33 cellular contexts compared by ENCODE assay signal in the genomic region with DNA sequence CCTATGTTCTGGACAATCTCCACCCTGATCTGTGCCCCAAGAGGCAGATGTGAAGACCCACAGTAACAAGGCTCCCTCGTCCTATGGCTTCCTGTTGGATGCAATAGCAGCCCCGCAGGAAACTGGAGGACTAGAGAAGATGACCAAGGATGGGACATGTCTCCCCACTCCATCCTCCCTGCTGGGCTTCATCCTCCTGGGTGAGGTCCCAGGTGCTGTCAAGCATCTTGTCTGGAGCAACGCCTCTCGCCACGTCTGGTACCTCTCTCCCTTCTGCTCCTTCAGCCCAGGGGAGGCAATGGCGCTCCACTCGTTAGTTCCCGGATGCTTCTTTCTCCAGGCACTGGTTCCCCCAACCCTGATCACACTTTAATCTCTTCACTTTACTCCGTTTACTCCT.
"Had no signal": no experiment of that assay in that cellular context is flagged by ENCODE, and none has a peak within 500 bp of the region (broad histone marks: within the 10 kb centered on the region; RNA-seq: fewer than 3 reads in every experiment).

No MANE protein-coding gene starts in this region.

- H3K36me3 ChIP-seq: ascending aorta, breast epithelium, cardiac muscle cell, colonic mucosa, WERI-Rb-1 had no signal

- H3K4me3 Mint-ChIP-seq: activated CD4-positive, alpha-beta memory T cell treated with anti-CD3 and anti-CD28 coated beads, Interleukin-2, amount 10 ng/mL, durations not matched to agents 7 days and 5 days; activated CD4-positive, alpha-beta T cell treated with anti-CD3 and anti-CD28 coated beads for 36 hours; activated CD4-positive, alpha-beta T cell treated with anti-CD3 and anti-CD28 coated beads, Interleukin-2, amount 10 ng/mL, durations not matched to agents 24 days and 14 days; activated naive CD4-positive, alpha-beta T cell treated with anti-CD3 and anti-CD28 coated beads, Interleukin-2, amount 10 ng/mL, durations not matched to agents 7 days and 5 days; activated naive CD8-positive, alpha-beta T cell treated with anti-CD3 and anti-CD28 coated beads, Interleukin-2, amount 10 ng/mL, durations not matched to agents 7 days and 5 days; activated T-cell treated with anti-CD3 and anti-CD28 coated beads, Interleukin-2, amount 50 U/mL, for 24 hours; activated T-cell treated with anti-CD3 and anti-CD28 coated beads, Interleukin-2, amount 50 U/mL, for 72 hours; brain; endodermal cell; T-helper 17 cell; T-helper 2 cell treated with Interferon-gamma antibody and Interleukin-4, amounts not matched to agents 5 μg/mL and 100 μg/mL, for 36 hours had no signal

- H3K27me3 Mint-ChIP-seq: brain had no signal

- DNase-seq: activated CD4-positive, alpha-beta memory T cell treated with anti-CD3 and anti-CD28 coated beads, Interleukin-2, amount 10 ng/mL, durations not matched to agents 7 days and 5 days; activated CD4-positive, alpha-beta T cell treated with anti-CD3 and anti-CD28 coated beads for 36 hours; activated CD4-positive, alpha-beta T cell treated with anti-CD3 and anti-CD28 coated beads, Interleukin-2, amount 10 ng/mL, durations not matched to agents 24 days and 14 days; activated CD4-positive, CD25-positive, alpha-beta regulatory T cell; activated CD4-positive, CD25-positive, alpha-beta regulatory T cell treated with anti-CD3 and anti-CD28 coated beads, Interleukin-2, amount 50 U/mL, for 72 hours; activated CD8-positive, alpha-beta memory T cell treated with anti-CD3 and anti-CD28 coated beads, Interleukin-2, amount 50 U/mL, for 48 hours; activated gamma-delta T cell; activated naive CD4-positive, alpha-beta T cell; activated naive CD4-positive, alpha-beta T cell treated with anti-CD3 and anti-CD28 coated beads, Interleukin-2, amount 10 ng/mL, durations not matched to agents 7 days and 5 days; activated naive CD8-positive, alpha-beta T cell treated with anti-CD3 and anti-CD28 coated beads, Interleukin-2, amount 10 ng/mL, durations not matched to agents 7 days and 5 days; activated T-cell treated with anti-CD3 and anti-CD28 coated beads for 4 hours; activated T-cell treated with anti-CD3 and anti-CD28 coated beads, Interleukin-2, amount 50 U/mL, for 24 hours; activated T-cell treated with anti-CD3 and anti-CD28 coated beads, Interleukin-2, amount 50 U/mL, for 72 hours; central memory CD4-positive, alpha-beta T cell; cerebellar nuclear complex; colonic mucosa; dorsolateral prefrontal cortex; effector memory CD4-positive, alpha-beta T cell; endodermal cell; foreskin fibroblast; head of caudate nucleus; T-helper 1 cell; T-helper 17 cell; T1000; WERI-Rb-1 had no signal

- H3K9me3 Mint-ChIP-seq: activated CD4-positive, alpha-beta memory T cell treated with anti-CD3 and anti-CD28 coated beads, Interleukin-2, amount 10 ng/mL, durations not matched to agents 7 days and 5 days; activated CD4-positive, alpha-beta T cell treated with anti-CD3 and anti-CD28 coated beads, Interleukin-2, amount 10 ng/mL, durations not matched to agents 24 days and 14 days; activated naive CD4-positive, alpha-beta T cell treated with anti-CD3 and anti-CD28 coated beads, Interleukin-2, amount 10 ng/mL, durations not matched to agents 7 days and 5 days; activated naive CD4-positive, alpha-beta T cell treated with anti-CD3 and anti-CD28 coated beads, Interleukin-2, amount 50 U/mL, for 72 hours; activated naive CD8-positive, alpha-beta T cell treated with anti-CD3 and anti-CD28 coated beads, Interleukin-2, amount 10 ng/mL, durations not matched to agents 7 days and 5 days; activated T-cell treated with anti-CD3 and anti-CD28 coated beads, Interleukin-2, amount 50 U/mL, for 24 hours; activated T-cell treated with anti-CD3 and anti-CD28 coated beads, Interleukin-2, amount 50 U/mL, for 72 hours; endodermal cell; T-helper 2 cell treated with Interferon-gamma antibody and Interleukin-4, amounts not matched to agents 5 μg/mL and 100 μg/mL, for 36 hours had no signal

- H3K4me3 ChIP-seq: ascending aorta, breast epithelium, cardiac muscle cell, colonic mucosa, dorsolateral prefrontal cortex had no signal

- ATAC-seq: activated CD4-positive, alpha-beta T cell treated with anti-CD3 and anti-CD28 coated beads for 36 hours; activated naive CD4-positive, alpha-beta T cell treated with anti-CD3 and anti-CD28 coated beads, Interleukin-2, amount 50 U/mL, for 72 hours; activated T-cell treated with anti-CD3 and anti-CD28 coated beads, Interleukin-2, amount 50 U/mL, for 72 hours; esophagus mucosa; T-helper 17 cell had no signal

- H3K4me1 ChIP-seq: ascending aorta, breast epithelium had no signal

- H3K27ac ChIP-seq: ascending aorta, breast epithelium, cardiac muscle cell, colonic mucosa, dorsolateral prefrontal cortex, WERI-Rb-1 had no signal

- H3K27me3 ChIP-seq: ascending aorta, breast epithelium, cardiac muscle cell, colonic mucosa, dorsolateral prefrontal cortex had no signal

- H3K9me3 ChIP-seq: ascending aorta, breast epithelium, colonic mucosa had no signal

- H3K27ac Mint-ChIP-seq: activated CD4-positive, alpha-beta memory T cell treated with anti-CD3 and anti-CD28 coated beads, Interleukin-2, amount 10 ng/mL, durations not matched to agents 7 days and 5 days; activated CD4-positive, alpha-beta T cell treated with anti-CD3 and anti-CD28 coated beads for 36 hours; activated CD4-positive, alpha-beta T cell treated with anti-CD3 and anti-CD28 coated beads, Interleukin-2, amount 10 ng/mL, durations not matched to agents 24 days and 14 days; activated naive CD4-positive, alpha-beta T cell treated with anti-CD3 and anti-CD28 coated beads, Interleukin-2, amount 10 ng/mL, durations not matched to agents 7 days and 5 days; activated naive CD4-positive, alpha-beta T cell treated with anti-CD3 and anti-CD28 coated beads, Interleukin-2, amount 50 U/mL, for 72 hours; activated naive CD8-positive, alpha-beta T cell treated with anti-CD3 and anti-CD28 coated beads, Interleukin-2, amount 10 ng/mL, durations not matched to agents 7 days and 5 days; activated T-cell treated with anti-CD3 and anti-CD28 coated beads, Interleukin-2, amount 50 U/mL, for 24 hours; activated T-cell treated with anti-CD3 and anti-CD28 coated beads, Interleukin-2, amount 50 U/mL, for 72 hours; endodermal cell; T-helper 17 cell; T-helper 2 cell treated with Interferon-gamma antibody and Interleukin-4, amounts not matched to agents 5 μg/mL and 100 μg/mL, for 36 hours had no signal

- H3K36me3 Mint-ChIP-seq: activated naive CD4-positive, alpha-beta T cell treated with anti-CD3 and anti-CD28 coated beads, Interleukin-2, amount 10 ng/mL, durations not matched to agents 7 days and 5 days; activated naive CD4-positive, alpha-beta T cell treated with anti-CD3 and anti-CD28 coated beads, Interleukin-2, amount 50 U/mL, for 72 hours; activated naive CD8-positive, alpha-beta T cell treated with anti-CD3 and anti-CD28 coated beads, Interleukin-2, amount 10 ng/mL, durations not matched to agents 7 days and 5 days; brain had no signal

- FAIRE-seq: frontal cortex had no signal
